Comparison of ENCODE assay signal across 8 cellular contexts in the genomic region with DNA sequence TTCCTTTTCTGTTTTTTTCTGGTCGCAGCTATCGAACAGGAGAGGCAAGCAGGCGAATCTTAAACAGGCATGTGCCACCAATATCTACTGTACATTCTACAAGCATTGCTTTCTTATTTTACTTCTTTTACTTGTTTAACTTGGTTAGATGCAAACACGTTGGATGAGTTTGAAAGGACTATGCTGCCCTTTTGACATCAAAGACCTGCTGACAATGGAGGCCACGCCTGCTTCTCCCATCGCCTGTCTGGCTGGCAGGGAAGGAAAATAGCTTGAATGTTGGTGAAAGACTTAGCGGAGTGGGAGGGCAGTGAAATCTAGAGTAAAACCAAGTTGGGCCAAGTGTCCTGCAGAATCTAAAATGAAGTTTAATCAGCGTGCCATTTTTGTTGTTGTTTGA. TPM values are rescaled to one million over a fixed set of nuclear protein-coding genes. Genes with fewer than 3 reads are reported as not detected.
DNase-seq lines count a peak whose midpoint lies in the region; ATAC-seq and TF ChIP-seq lines count a peak whose summit lies in the region.

No MANE protein-coding gene starts in this region.

- peak overlapping the region; percentile 78 for H3K4me3 Mint-ChIP-seq in activated CD4-positive, alpha-beta memory T cell treated with anti-CD3 and anti-CD28 coated beads for 36 hours

- no peaks in the 10 kb centered on the region for H3K9me3 ChIP-seq in right cardiac atrium (ENCODE audit: control insufficient read depth, low read length)
- no peaks in the 10 kb centered on the region for H3K9me3 ChIP-seq in right atrium auricular region

- no peak for TF ChIP-seq CTCF in right atrium auricular region (IDR thresholded peaks at IDR 0.05)

- POLR2A ChIA-PET in activated CD4-positive, alpha-beta memory T cell treated with anti-CD3 and anti-CD28 coated beads for 36 hours (lab: Charles Lee) = no interaction called here

- no peak for DNase-seq in right cardiac atrium
- DNase-seq in right atrium auricular region (ENCODE audit: low spot score) = no peak
- DNase-seq in activated CD4-positive, alpha-beta memory T cell treated with anti-CD3 and anti-CD28 coated beads for 36 hours = no peak
- peak; percentile 4 for DNase-seq in iPS-NIHi11 (ENCODE audit: low spot score)
- DNase-seq in NCI-H82 (lab: John Stamatoyannopoulos, UW) = no peak
- DNase-seq in NCI-H1436 (lab: John Stamatoyannopoulos, UW) = no peak

- H3K27me3 ChIP-seq in right cardiac atrium (ENCODE audit: control insufficient read depth, insufficient read depth) = no peaks in the 10 kb centered on the region
- H3K27me3 ChIP-seq in right atrium auricular region = no peaks in the 10 kb centered on the region

- no peaks in the 10 kb centered on the region for H3K36me3 Mint-ChIP-seq in activated CD4-positive, alpha-beta memory T cell treated with anti-CD3 and anti-CD28 coated beads for 36 hours

- H3K4me1 Mint-ChIP-seq in activated CD4-positive, alpha-beta memory T cell treated with anti-CD3 and anti-CD28 coated beads for 36 hours (ENCODE audit: low read depth) = peaks cover 11% of the 10 kb centered on the region

- H3K4me1 ChIP-seq in right cardiac atrium (ENCODE audit: control insufficient read depth, insufficient read depth, low read length) (no peaks in the 10 kb centered on the region), right atrium auricular region (no peaks in the 10 kb centered on the region), urinary bladder (ENCODE audit: insufficient read depth) (no peaks in the 10 kb centered on the region)

- no peaks in the 10 kb centered on the region for H3K36me3 ChIP-seq in right atrium auricular region
- no peaks in the 10 kb centered on the region for H3K36me3 ChIP-seq in urinary bladder (ENCODE audit: insufficient read depth)

- CTCF ChIA-PET in activated CD4-positive, alpha-beta memory T cell treated with anti-CD3 and anti-CD28 coated beads for 36 hours (lab: Charles Lee) = no interaction called here

- H3K27me3 Mint-ChIP-seq in activated CD4-positive, alpha-beta memory T cell treated with anti-CD3 and anti-CD28 coated beads for 36 hours = no peaks in the 10 kb centered on the region

- H3K4me3 ChIP-seq in right cardiac atrium (ENCODE audit: low read length) (peak overlapping the region; percentile 71), right atrium auricular region (no peak overlapping the region), urinary bladder (ENCODE audit: low read depth, low read length) (peak overlapping the region; percentile 18)

- intact Hi-C loops in right cardiac atrium (cut with DNase I) = no loop called here
- intact Hi-C loops in activated CD4-positive, alpha-beta memory T cell treated with anti-CD3 and anti-CD28 coated beads for 36 hours (cut with micrococcal nuclease) = loop anchor here (2.0 to 10.0 kb wide), 3 partner anchors 46 to 800 kb away; partner anchors contain the start of gene DDX3Y

- H3K27ac ChIP-seq in right cardiac atrium (ENCODE audit: low read length) (no peak overlapping the region), right atrium auricular region (no peak overlapping the region), urinary bladder (ENCODE audit: low read depth) (no peak overlapping the region)

- ATAC-seq in right cardiac atrium (no peak), HG03432 (IDR thresholded peaks at IDR 0.05; ENCODE audit: unreplicated experiment) (no peak)

- H3K27ac Mint-ChIP-seq in activated CD4-positive, alpha-beta memory T cell treated with anti-CD3 and anti-CD28 coated beads for 36 hours = no peak overlapping the region

- H3K9me3 Mint-ChIP-seq in activated CD4-positive, alpha-beta memory T cell treated with anti-CD3 and anti-CD28 coated beads for 36 hours = no peaks in the 10 kb centered on the region

- 16% methylated on average over 8 of the region's 8 CpGs for WGBS in right cardiac atrium
- 18% methylated on average over 8 of the region's 8 CpGs for WGBS in urinary bladder

RNA-seq across cellular contexts. Expression of gene TMSB4Y, which starts 1.5 kb away (rescaled TPM):
- total RNA-seq in right cardiac atrium = 1 to 10 TPM in 1 of 4 donors, under 1 TPM in 1, not detected in 2; 0.80 to 1.0 TPM
- 1.0 TPM for polyA plus RNA-seq in right cardiac atrium
- total RNA-seq in right atrium auricular region = not detected
- total RNA-seq in activated CD4-positive, alpha-beta memory T cell treated with anti-CD3 and anti-CD28 coated beads for 36 hours = under 1 TPM; 0.65 to 0.67 TPM
- total RNA-seq in urinary bladder = not detected
- polyA plus RNA-seq in urinary bladder = 3.3 TPM

Comparison
In these comparisons a context has a peak if more than half of its experiments do, and no peak if none do; other contexts are left out.
1. H3K4me3 ChIP-seq: peak in right cardiac atrium (single experiment) and urinary bladder (single experiment); none in right atrium auricular region (0 of 2).